Comparison of ENCODE assay signal across 10 cellular contexts in the genomic region with DNA sequence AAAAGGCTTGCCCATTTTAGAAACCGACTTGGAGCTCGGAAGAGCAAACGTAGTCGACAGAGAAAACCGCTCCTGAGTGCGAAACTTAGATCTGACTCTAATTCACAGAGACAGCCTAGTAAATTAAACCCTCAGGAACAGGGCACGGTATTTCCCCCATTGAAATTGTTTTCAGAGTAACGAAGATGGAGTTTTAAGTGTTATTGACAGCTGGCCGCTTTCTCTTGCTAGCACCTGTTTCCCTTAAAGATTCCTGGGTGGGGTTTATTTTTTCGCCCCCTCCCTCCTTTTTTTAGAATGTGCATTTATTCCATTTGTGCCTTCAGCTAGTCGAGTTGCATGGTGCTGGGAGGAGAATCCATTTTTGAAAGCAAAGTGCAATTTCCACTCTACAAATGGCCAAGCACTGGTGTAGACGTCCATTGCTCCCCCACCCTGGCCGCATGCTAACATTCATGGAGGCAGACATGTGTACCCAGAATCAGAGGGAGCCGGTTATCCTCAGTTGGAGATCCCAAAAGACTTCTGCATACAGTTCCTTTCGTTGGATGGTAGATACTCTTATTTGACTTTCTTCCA.
A peak's percentile ranks its signal among the peaks of the same experiment; 100 is the strongest.
DNase-seq lines count a peak whose midpoint lies in the region; ATAC-seq and TF ChIP-seq lines count a peak whose summit lies in the region.
"Had no signal": no experiment of that assay in that cellular context is flagged by ENCODE, and none has a peak within 500 bp of the region (broad histone marks: within the 10 kb centered on the region; RNA-seq: fewer than 3 reads in every experiment).

No MANE protein-coding gene starts in this region.

- TF ChIP-seq POLR2A in testis (IDR thresholded peaks at IDR 0.05): no peak

- CTCF ChIA-PET in activated CD4-positive, alpha-beta memory T cell treated with anti-CD3 and anti-CD28 coated beads for 36 hours (lab: Charles Lee): no interaction called here
- CTCF ChIA-PET in activated CD4-positive, alpha-beta memory T cell treated with anti-CD3 and anti-CD28 coated beads, Interleukin-2, amount 10 ng/mL, durations not matched to agents 7 days and 5 days (lab: Charles Lee): no interaction called here

- no peaks in the 10 kb centered on the region for H3K27me3 ChIP-seq in testis

- H3K36me3 ChIP-seq in testis (ENCODE audit: low read depth, missing control alignments): no peaks in the 10 kb centered on the region

- H3K27ac Mint-ChIP-seq in activated CD4-positive, alpha-beta memory T cell treated with anti-CD3 and anti-CD28 coated beads for 36 hours: no peak overlapping the region
- no peak overlapping the region for H3K27ac Mint-ChIP-seq in activated CD4-positive, alpha-beta memory T cell treated with anti-CD3 and anti-CD28 coated beads, Interleukin-2, amount 10 ng/mL, durations not matched to agents 7 days and 5 days
- H3K27ac Mint-ChIP-seq in activated T-helper 17 cell treated with anti-CD3 and anti-CD28 coated beads, Interleukin-2, amount 50 U/mL, for 72 hours: no peak overlapping the region

- 11 to 17% methylated on average over 15 of the region's 15 CpGs for WGBS in testis, 2 donors

- no peak for DNase-seq in activated CD4-positive, alpha-beta memory T cell treated with anti-CD3 and anti-CD28 coated beads for 36 hours
- no peak for DNase-seq in activated CD4-positive, alpha-beta memory T cell treated with anti-CD3 and anti-CD28 coated beads, Interleukin-2, amount 10 ng/mL, durations not matched to agents 7 days and 5 days
- DNase-seq in left kidney (ENCODE audit: low read depth, low spot score): peak; percentile 21
- DNase-seq in testis: no peak
- no peak for DNase-seq in AG08395 (ENCODE audit: low spot score)
- no peak for DNase-seq in stimulated activated naive CD4-positive, alpha-beta T cell treated with Interleukin-2 at 50 U/mL for 16 hours (lab: John Stamatoyannopoulos, UW)
- DNase-seq: activated CD4-positive, alpha-beta T cell treated with anti-CD3 and anti-CD28 coated beads for 1 hour; erythroblast had no signal

- H3K4me1 ChIP-seq in testis: peaks cover 4% of the 10 kb centered on the region

- POLR2A ChIA-PET in activated CD4-positive, alpha-beta memory T cell treated with anti-CD3 and anti-CD28 coated beads for 36 hours (lab: Charles Lee): no interaction called here
- POLR2A ChIA-PET in activated CD4-positive, alpha-beta memory T cell treated with anti-CD3 and anti-CD28 coated beads, Interleukin-2, amount 10 ng/mL, durations not matched to agents 7 days and 5 days (lab: Charles Lee): no interaction called here

- H3K27me3 Mint-ChIP-seq in activated CD4-positive, alpha-beta memory T cell treated with anti-CD3 and anti-CD28 coated beads for 36 hours: peaks cover 36% of the 10 kb centered on the region
- peaks cover 30% of the 10 kb centered on the region for H3K27me3 Mint-ChIP-seq in activated CD4-positive, alpha-beta memory T cell treated with anti-CD3 and anti-CD28 coated beads, Interleukin-2, amount 10 ng/mL, durations not matched to agents 7 days and 5 days
- H3K27me3 Mint-ChIP-seq in activated T-helper 17 cell treated with anti-CD3 and anti-CD28 coated beads, Interleukin-2, amount 50 U/mL, for 72 hours: peaks cover 33% of the 10 kb centered on the region

- ATAC-seq in activated T-helper 17 cell treated with anti-CD3 and anti-CD28 coated beads, Interleukin-2, amount 50 U/mL, for 72 hours (replicated peaks): no peak
- ATAC-seq in HG02763 (IDR thresholded peaks at IDR 0.05; ENCODE audit: unreplicated experiment): no peak

- H3K9me3 ChIP-seq in testis: no peaks in the 10 kb centered on the region

- peaks cover 2% of the 10 kb centered on the region for H3K36me3 Mint-ChIP-seq in activated CD4-positive, alpha-beta memory T cell treated with anti-CD3 and anti-CD28 coated beads for 36 hours
- H3K36me3 Mint-ChIP-seq in activated CD4-positive, alpha-beta memory T cell treated with anti-CD3 and anti-CD28 coated beads, Interleukin-2, amount 10 ng/mL, durations not matched to agents 7 days and 5 days (ENCODE audit: low read depth): peaks cover 2% of the 10 kb centered on the region
- no peaks in the 10 kb centered on the region for H3K36me3 Mint-ChIP-seq in activated T-helper 17 cell treated with anti-CD3 and anti-CD28 coated beads, Interleukin-2, amount 50 U/mL, for 72 hours (ENCODE audit: low read depth)

- H3K4me3 Mint-ChIP-seq in activated CD4-positive, alpha-beta memory T cell treated with anti-CD3 and anti-CD28 coated beads for 36 hours: peak overlapping the region; percentile 36
- no peak overlapping the region for H3K4me3 Mint-ChIP-seq in activated CD4-positive, alpha-beta memory T cell treated with anti-CD3 and anti-CD28 coated beads, Interleukin-2, amount 10 ng/mL, durations not matched to agents 7 days and 5 days
- peak overlapping the region; percentile 42 for H3K4me3 Mint-ChIP-seq in activated T-helper 17 cell treated with anti-CD3 and anti-CD28 coated beads, Interleukin-2, amount 50 U/mL, for 72 hours

- peak overlapping the region; percentile 51 to 61 for H3K4me3 ChIP-seq in testis

- peaks cover 4% of the 10 kb centered on the region for H3K4me1 Mint-ChIP-seq in activated CD4-positive, alpha-beta memory T cell treated with anti-CD3 and anti-CD28 coated beads for 36 hours (ENCODE audit: low read depth)
- peaks cover 7% of the 10 kb centered on the region for H3K4me1 Mint-ChIP-seq in activated CD4-positive, alpha-beta memory T cell treated with anti-CD3 and anti-CD28 coated beads, Interleukin-2, amount 10 ng/mL, durations not matched to agents 7 days and 5 days
- H3K4me1 Mint-ChIP-seq in activated T-helper 17 cell treated with anti-CD3 and anti-CD28 coated beads, Interleukin-2, amount 50 U/mL, for 72 hours: no peaks in the 10 kb centered on the region

- H3K9me3 Mint-ChIP-seq in activated CD4-positive, alpha-beta memory T cell treated with anti-CD3 and anti-CD28 coated beads for 36 hours: no peaks in the 10 kb centered on the region
- no peaks in the 10 kb centered on the region for H3K9me3 Mint-ChIP-seq in activated CD4-positive, alpha-beta memory T cell treated with anti-CD3 and anti-CD28 coated beads, Interleukin-2, amount 10 ng/mL, durations not matched to agents 7 days and 5 days
- peaks cover 3% of the 10 kb centered on the region for H3K9me3 Mint-ChIP-seq in activated T-helper 17 cell treated with anti-CD3 and anti-CD28 coated beads, Interleukin-2, amount 50 U/mL, for 72 hours

- TF ChIP-seq CTCF in testis (IDR thresholded peaks at IDR 0.05): no peak

- H3K27ac ChIP-seq in testis: no peak overlapping the region

- intact Hi-C loops in activated CD4-positive, alpha-beta memory T cell treated with anti-CD3 and anti-CD28 coated beads for 36 hours (cut with micrococcal nuclease): no loop called here
- intact Hi-C loops in testis (cut with DNase I; ENCODE audit: low total_unique reads): no loop called here
